10 cellular contexts compared by ENCODE assay signal in the genomic region with DNA sequence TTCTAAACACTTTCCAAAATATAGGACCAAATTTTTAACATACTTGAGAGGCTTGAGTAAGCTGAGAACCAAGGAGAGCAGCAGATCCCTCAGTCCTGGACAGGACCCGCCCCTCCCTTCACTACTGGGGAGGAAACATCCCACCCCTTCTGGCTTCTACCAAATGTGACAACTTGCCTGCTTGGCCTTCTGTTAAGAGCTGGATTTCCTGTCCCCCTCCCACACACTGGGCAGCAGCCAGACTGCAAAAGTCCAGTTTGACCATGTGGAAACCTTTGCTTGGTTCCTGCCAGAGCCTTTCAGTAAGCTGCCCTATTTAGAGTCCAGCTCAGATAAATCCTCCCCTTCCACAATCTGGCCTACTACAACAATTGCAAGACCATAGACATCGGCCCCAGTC.
DNase-seq lines count a peak whose midpoint lies in the region; ATAC-seq and TF ChIP-seq lines count a peak whose summit lies in the region.
"Had no signal": no experiment of that assay in that cellular context is flagged by ENCODE, and none has a peak within 500 bp of the region (broad histone marks: within the 10 kb centered on the region; RNA-seq: fewer than 3 reads in every experiment).

No MANE protein-coding gene starts in this region.

- no peaks in the 10 kb centered on the region for H3K9me3 Mint-ChIP-seq in GM23338

- no peaks in the 10 kb centered on the region for H3K36me3 ChIP-seq in mesodermal cell (ENCODE audit: control insufficient read depth, insufficient read depth, low read length)
- no peaks in the 10 kb centered on the region for H3K36me3 ChIP-seq in upper lobe of right lung
- H3K36me3 ChIP-seq in GM23338 (ENCODE audit: insufficient read depth), result no peaks in the 10 kb centered on the region

- H3K4me3 ChIP-seq in mesodermal cell (ENCODE audit: extremely low read depth, insufficient read depth, low read length, poor library complexity, severe bottlenecking) (no peak overlapping the region), upper lobe of right lung (no peak overlapping the region), GM23338 (no peak overlapping the region)
- H3K4me3 ChIP-seq: K562 had no signal

- peaks cover 1% of the 10 kb centered on the region for H3K27me3 Mint-ChIP-seq in GM23338 (ENCODE audit: insufficient read depth, low read depth, poor library complexity)

- H3K27ac ChIP-seq in mesodermal cell (ENCODE audit: low read depth, low read length, severe bottlenecking), result peak overlapping the region; percentile 44
- no peak overlapping the region for H3K27ac ChIP-seq in upper lobe of right lung
- H3K27ac ChIP-seq in GM23338 (ENCODE audit: low read depth), result no peak overlapping the region

- DNase-seq in anterior cingulate cortex (lab: John Stamatoyannopoulos, UW), result peak in 34 of 58 donors; percentile 2 to 64 (median 29)
- peak; percentile 90 for DNase-seq in Right ventricle myocardium inferior (ENCODE audit: missing footprints)
- peak; percentile 67 for DNase-seq in upper lobe of right lung
- no peak for DNase-seq in A172 (ENCODE audit: low spot score)
- DNase-seq in GM23338 (ENCODE audit: low spot score), result no peak
- DNase-seq: activated CD8-positive, alpha-beta memory T cell treated with anti-CD3 and anti-CD28 coated beads, Interleukin-2, amount 50 U/mL, for 4 hours; amniotic stem cell had no signal

- H3K36me3 Mint-ChIP-seq in GM23338 (ENCODE audit: low read depth), result no peaks in the 10 kb centered on the region

- H4K20me1 ChIP-seq in GM23338 (replicated peaks; ENCODE audit: insufficient read depth), result no peaks in the 10 kb centered on the region

- no peak overlapping the region for H3K4me3 Mint-ChIP-seq in GM23338

- H3K9me3 ChIP-seq in mesodermal cell (ENCODE audit: control insufficient read depth, low read length) (no peaks in the 10 kb centered on the region), upper lobe of right lung (no peaks in the 10 kb centered on the region)

- H3K4me2 ChIP-seq in GM23338, result no peak overlapping the region

- no peak overlapping the region for H3K27ac Mint-ChIP-seq in GM23338

- WGBS in mesodermal cell (ENCODE audit: insufficient coverage in 2 of 2), 2 experiments, result 80% methylated on average over 1 of the region's 2 CpGs; no CpG with 5 or more reads in 1 of the 2 experiments

- no peaks in the 10 kb centered on the region for H3K79me2 ChIP-seq in GM23338 (replicated peaks; ENCODE audit: insufficient read depth)

- ATAC-seq in Right ventricle myocardium inferior (peak; percentile 96), upper lobe of right lung (peak; percentile 82), GM18502 (IDR thresholded peaks at IDR 0.05; ENCODE audit: poor library complexity, unreplicated experiment) (no peak), GM23338 (no peak)
- ATAC-seq: K562 had no signal

- TF ChIP-seq CTCF in upper lobe of right lung (IDR thresholded peaks at IDR 0.05) (no peak), GM23338 (conservative IDR thresholded peaks at IDR 0.05; ENCODE audit: low read depth in 2 of 2) (no peak)

- intact Hi-C loops in Right ventricle myocardium inferior (cut with DNase I), result no loop called here
- intact Hi-C loops in upper lobe of right lung (cut with DNase I), result no loop called here

- no peaks in the 10 kb centered on the region for H3F3A ChIP-seq in GM23338 (replicated peaks; ENCODE audit: low read depth)

- H3K9me2 ChIP-seq in GM23338 (ENCODE audit: insufficient read depth), result no peaks in the 10 kb centered on the region

- no peaks in the 10 kb centered on the region for H3K27me3 ChIP-seq in upper lobe of right lung
- no peaks in the 10 kb centered on the region for H3K27me3 ChIP-seq in GM23338 (ENCODE audit: insufficient read depth)

- no peak overlapping the region for H2AFZ ChIP-seq in GM23338

- H3K4me1 ChIP-seq in mesodermal cell (ENCODE audit: control insufficient read depth, insufficient read depth, low read length, poor library complexity, severe bottlenecking) (no peaks in the 10 kb centered on the region), upper lobe of right lung (peaks cover 4% of the 10 kb centered on the region), GM23338 (ENCODE audit: insufficient read depth) (no peaks in the 10 kb centered on the region)

- no peaks in the 10 kb centered on the region for H3K4me1 Mint-ChIP-seq in GM23338

TF ChIP-seq in GM23338, 12 proteins besides CTCF, POLR2A, EP300 and RAD21:
- TF ChIP-seq, protein P1, sequence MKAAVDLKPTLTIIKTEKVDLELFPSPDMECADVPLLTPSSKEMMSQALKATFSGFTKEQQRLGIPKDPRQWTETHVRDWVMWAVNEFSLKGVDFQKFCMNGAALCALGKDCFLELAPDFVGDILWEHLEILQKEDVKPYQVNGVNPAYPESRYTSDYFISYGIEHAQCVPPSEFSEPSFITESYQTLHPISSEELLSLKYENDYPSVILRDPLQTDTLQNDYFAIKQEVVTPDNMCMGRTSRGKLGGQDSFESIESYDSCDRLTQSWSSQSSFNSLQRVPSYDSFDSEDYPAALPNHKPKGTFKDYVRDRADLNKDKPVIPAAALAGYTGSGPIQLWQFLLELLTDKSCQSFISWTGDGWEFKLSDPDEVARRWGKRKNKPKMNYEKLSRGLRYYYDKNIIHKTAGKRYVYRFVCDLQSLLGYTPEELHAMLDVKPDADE (IDR thresholded peaks at IDR 0.05), result no peak
- TF ChIP-seq JUNB (IDR thresholded peaks at IDR 0.05; ENCODE audit: unreplicated experiment), result no peak
- TF ChIP-seq ZNF331 (CRISPR knock-in tag; IDR thresholded peaks at IDR 0.05; ENCODE audit: low read depth), result no peak
- TF ChIP-seq STAT1 (IDR thresholded peaks at IDR 0.05; ENCODE audit: unreplicated experiment), result no peak
- no peak for TF ChIP-seq ZNF114 (CRISPR knock-in tag; IDR thresholded peaks at IDR 0.05)

Comparison
In these comparisons a context has a peak if more than half of its experiments do, and no peak if none do; other contexts are left out.
1. DNase-seq: peak in anterior cingulate cortex (34 of 58), Right ventricle myocardium inferior (single experiment) and upper lobe of right lung (single experiment); none in A172 (single experiment) and GM23338 (single experiment).
2. ATAC-seq: peak in Right ventricle myocardium inferior (single experiment) and upper lobe of right lung (single experiment); none in GM18502 (single experiment) and GM23338 (single experiment).